1 cellular context compared by ENCODE assay signal in genomic region chr2:230987137-230988020, GRCh38.
TF ChIP-seq lines count a peak whose summit lies in the region.

No MANE protein-coding gene starts in this region.

TF ChIP-seq in GM12878, 131 proteins besides CTCF, POLR2A, EP300 and RAD21 (continued from another document):
- TF ChIP-seq BCL3 (IDR thresholded peaks at IDR 0.05; ENCODE audit: borderline replicate concordance, insufficient read depth, low read depth, low read length, poor library complexity, severe bottlenecking), result peak; percentile 32
- TF ChIP-seq ZNF622 (IDR thresholded peaks at IDR 0.05), result no peak
- no peak for TF ChIP-seq FOS (IDR thresholded peaks at IDR 0.05; ENCODE audit: borderline replicate concordance, extremely low read depth, insufficient read length)
- peak; percentile 44; the same call in 1 of the 2 replicates for TF ChIP-seq TBL1XR1 (IDR thresholded peaks at IDR 0.05; ENCODE audit: low read depth, low read length)
- TF ChIP-seq ZNF592 (IDR thresholded peaks at IDR 0.05), result peak; percentile 65; the same call in 1 of the 2 replicates
TF ChIP-seq in GM12878: peak in this region for 38.
